ENCODE assay signal across 9 cellular contexts in the genomic region with DNA sequence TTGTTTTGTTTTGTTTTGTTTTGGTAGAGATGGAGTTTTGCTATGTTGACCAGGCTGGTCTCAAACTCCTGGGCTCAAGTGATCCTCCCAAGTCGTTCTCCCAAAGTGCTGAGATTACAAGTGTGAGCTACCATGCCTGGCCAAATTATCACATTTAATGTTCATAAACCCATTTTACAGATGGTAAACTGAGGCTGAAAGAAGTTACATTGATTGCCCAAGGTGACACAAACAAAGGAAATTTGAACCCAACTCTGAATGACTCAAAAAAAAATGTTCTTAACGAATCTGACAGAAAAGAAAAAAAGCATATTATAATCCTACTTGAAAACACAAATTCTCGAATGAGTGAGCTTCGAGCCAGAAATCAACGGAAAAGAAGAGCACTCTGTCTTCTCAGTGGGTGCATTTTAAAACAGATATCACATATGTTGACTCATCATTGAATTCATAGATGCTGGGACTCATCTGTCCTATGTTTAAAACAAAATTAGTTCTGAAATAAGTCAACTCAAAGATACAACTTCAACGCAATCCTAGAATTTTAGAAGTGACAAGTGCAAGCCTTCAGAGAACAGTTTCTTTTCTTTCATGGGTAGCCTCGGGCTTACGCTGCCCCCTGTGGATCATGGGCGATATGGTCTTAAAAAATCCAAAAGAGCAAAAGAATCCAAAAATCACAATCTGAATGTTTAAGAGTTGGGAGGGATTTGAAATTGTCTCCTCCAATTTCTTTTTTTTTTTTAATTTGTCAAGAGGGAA. TPM values are rescaled to one million over a fixed set of nuclear protein-coding genes. Genes with fewer than 3 reads are reported as not detected.
DNase-seq lines count a peak whose midpoint lies in the region; ATAC-seq, FAIRE-seq and TF ChIP-seq lines count a peak whose summit lies in the region.
"Had no signal": no experiment of that assay in that cellular context is flagged by ENCODE, and none has a peak within 500 bp of the region (broad histone marks: within the 10 kb centered on the region; RNA-seq: fewer than 3 reads in every experiment).

No MANE protein-coding gene starts in this region.

- H3K36me3 ChIP-seq in Loucy (ENCODE audit: insufficient read depth, low read length), result no peaks in the 10 kb centered on the region
- H3K36me3 ChIP-seq in right atrium auricular region, result no peaks in the 10 kb centered on the region
- H3K36me3 ChIP-seq in prostate gland, result no peaks in the 10 kb centered on the region

- no peaks in the 10 kb centered on the region for H3K9me2 ChIP-seq in Loucy (replicated peaks; ENCODE audit: low read depth, low read length)

- no peaks in the 10 kb centered on the region for H4K20me1 ChIP-seq in Loucy (ENCODE audit: insufficient read depth, low read length, poor library complexity, severe bottlenecking)

- DNase-seq in AG09319 (ENCODE audit: extremely low read depth, low read depth) (no peak), GM12892 (ENCODE audit: insufficient read length) (no peak), right atrium auricular region (ENCODE audit: low spot score) (no peak), prostate gland (ENCODE audit: low spot score) (no peak)
- peak; percentile 54 for DNase-seq in activated T-cell treated with anti-CD3 and anti-CD28 coated beads, Interleukin-2, amount 50 U/mL, for 1 hour
- DNase-seq in stimulated activated CD4-positive, alpha-beta T cell treated with anti-CD3 and anti-CD28 coated beads, Interleukin-4, amount 100 ng/mL, for 24 hours, result peak; percentile 67

- H3F3A ChIP-seq in Loucy (ENCODE audit: low read depth), result no peaks in the 10 kb centered on the region

- peak; percentile 79 for FAIRE-seq in GM12892 (lab: Jason Lieb, UNC)

- intact Hi-C loops in prostate gland (cut with DNase I), result no loop called here

- no peak for ATAC-seq in GM19467 (IDR thresholded peaks at IDR 0.05; ENCODE audit: unreplicated experiment)

- no peak for TF ChIP-seq POLR2A in GM12892 (IDR thresholded peaks at IDR 0.05; ENCODE audit: low read depth, low read length)
- TF ChIP-seq POLR2A in prostate gland (IDR thresholded peaks at IDR 0.05), result no peak

- no peak overlapping the region for H2AFZ ChIP-seq in Loucy (ENCODE audit: low read length)

- TF ChIP-seq CTCF in AG09319 (IDR thresholded peaks at IDR 0.05; ENCODE audit: low read depth, low read length) (peak; percentile 20), Loucy (conservative IDR thresholded peaks at IDR 0.05; ENCODE audit: low read length) (peak; percentile 68), right atrium auricular region (IDR thresholded peaks at IDR 0.05) (peak; percentile 43 to 67), prostate gland (IDR thresholded peaks at IDR 0.05) (peak in 1 of 4 experiments; percentile 30)

- H3K27me3 ChIP-seq in Loucy (ENCODE audit: insufficient read depth, low read length, poor library complexity, severe bottlenecking) (no peaks in the 10 kb centered on the region), right atrium auricular region (no peaks in the 10 kb centered on the region), prostate gland (replicated peaks; ENCODE audit: insufficient read depth) (no peaks in the 10 kb centered on the region)

- no peaks in the 10 kb centered on the region for H3K9me3 ChIP-seq in Loucy (ENCODE audit: insufficient read depth, low read depth, low read length)
- H3K9me3 ChIP-seq in right atrium auricular region, result no peaks in the 10 kb centered on the region
- no peaks in the 10 kb centered on the region for H3K9me3 ChIP-seq in prostate gland

- H3K4me2 ChIP-seq in Loucy (ENCODE audit: low read depth, low read length, poor library complexity, severe bottlenecking), result no peak overlapping the region

- no peak overlapping the region for H3K4me3 ChIP-seq in Loucy (ENCODE audit: low read length, poor library complexity, severe bottlenecking)
- H3K4me3 ChIP-seq in right atrium auricular region, result no peak overlapping the region
- no peak overlapping the region for H3K4me3 ChIP-seq in prostate gland

- H3K4me1 ChIP-seq in Loucy (ENCODE audit: insufficient read depth, low read length, poor library complexity, severe bottlenecking), result no peaks in the 10 kb centered on the region
- no peaks in the 10 kb centered on the region for H3K4me1 ChIP-seq in right atrium auricular region
- H3K4me1 ChIP-seq in prostate gland (replicated peaks), result no peaks in the 10 kb centered on the region

- no peak overlapping the region for H3K27ac ChIP-seq in right atrium auricular region
- H3K27ac ChIP-seq in prostate gland, result no peak overlapping the region

- H3K79me2 ChIP-seq in Loucy (ENCODE audit: insufficient read depth, low read length), result no peaks in the 10 kb centered on the region

- no peak overlapping the region for H3K9ac ChIP-seq in Loucy (ENCODE audit: low read depth, low read length, poor library complexity, severe bottlenecking)

- WGBS in prostate gland, result 66% methylated on average over 9 of the region's 9 CpGs

RNA-seq across cellular contexts. Expression of a gene that starts 28.4 kb away (rescaled TPM):
- polyA plus RNA-seq in GM12892 (2012; ENCODE audit: missing spikeins), result 0.85 TPM
- total RNA-seq in right atrium auricular region (under 1 TPM in 1 of 2 donors, not detected in 1; 0.71 TPM), prostate gland (1 to 10 TPM; 1.2 to 7.5 TPM)
- total RNA-seq: glomerular endothelial cell had no signal

Comparison
In these comparisons a context has a peak if more than half of its experiments do, and no peak if none do; other contexts are left out.
1. DNase-seq: peak in activated T-cell treated with anti-CD3 and anti-CD28 coated beads, Interleukin-2, amount 50 U/mL, for 1 hour (single experiment) and stimulated activated CD4-positive, alpha-beta T cell treated with anti-CD3 and anti-CD28 coated beads, Interleukin-4, amount 100 ng/mL, for 24 hours (single experiment); none in AG09319 (single experiment), GM12892 (single experiment), right atrium auricular region (single experiment) and prostate gland (single experiment).